Comparison of ENCODE assay signal across 14 cellular contexts in the genomic region with DNA sequence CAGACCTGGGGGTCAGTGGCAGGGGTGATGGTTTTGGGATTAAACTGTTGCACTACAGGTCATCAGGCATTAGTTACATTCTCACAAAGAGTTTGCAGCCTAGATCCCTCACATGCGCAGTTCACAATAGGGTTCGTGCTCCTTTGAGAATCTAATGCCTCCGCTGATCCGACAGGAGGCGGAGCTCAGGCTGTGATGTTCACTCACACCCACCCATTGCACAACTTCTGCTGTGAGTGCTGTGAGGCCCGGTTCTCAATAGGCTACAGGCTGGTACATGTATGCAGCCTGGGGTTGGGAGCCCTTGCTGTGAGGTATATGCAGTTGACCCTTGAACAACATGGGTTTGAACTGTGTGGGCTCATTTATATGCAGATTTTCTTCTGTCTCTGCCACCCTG.
"Had no signal": no experiment of that assay in that cellular context is flagged by ENCODE, and none has a peak within 500 bp of the region (broad histone marks: within the 10 kb centered on the region; RNA-seq: fewer than 3 reads in every experiment).

No MANE protein-coding gene starts in this region.

- H3K4me1 ChIP-seq: esophagus muscularis mucosa, pancreas, thyroid gland, vagina had no signal

- ATAC-seq: left ventricle myocardium superior, T-cell had no signal

- DNase-seq: activated CD4-positive, alpha-beta T cell treated with anti-CD3 and anti-CD28 coated beads, Interleukin-2, amount 10 ng/mL, durations not matched to agents 24 days and 14 days; activated CD8-positive, alpha-beta memory T cell treated with anti-CD3 and anti-CD28 coated beads for 24 hours; activated naive CD4-positive, alpha-beta T cell treated with anti-CD3 and anti-CD28 coated beads for 36 hours; caudate nucleus; foreskin fibroblast; islet precursor cell; left ventricle myocardium superior; pancreas; small intestine; T-cell; T1000; thyroid gland had no signal

- H3K27ac ChIP-seq: esophagus muscularis mucosa, pancreas, thyroid gland, vagina had no signal

- H3K9me3 ChIP-seq: esophagus muscularis mucosa, pancreas, thyroid gland, vagina had no signal

- H3K36me3 ChIP-seq: esophagus muscularis mucosa, pancreas, thyroid gland, vagina had no signal

- H3K27me3 ChIP-seq: esophagus muscularis mucosa, pancreas, thyroid gland, vagina had no signal

- H3K4me3 ChIP-seq: esophagus muscularis mucosa, pancreas, thyroid gland, vagina had no signal
